Comparison of ENCODE assay signal across 33 cellular contexts in the genomic region with DNA sequence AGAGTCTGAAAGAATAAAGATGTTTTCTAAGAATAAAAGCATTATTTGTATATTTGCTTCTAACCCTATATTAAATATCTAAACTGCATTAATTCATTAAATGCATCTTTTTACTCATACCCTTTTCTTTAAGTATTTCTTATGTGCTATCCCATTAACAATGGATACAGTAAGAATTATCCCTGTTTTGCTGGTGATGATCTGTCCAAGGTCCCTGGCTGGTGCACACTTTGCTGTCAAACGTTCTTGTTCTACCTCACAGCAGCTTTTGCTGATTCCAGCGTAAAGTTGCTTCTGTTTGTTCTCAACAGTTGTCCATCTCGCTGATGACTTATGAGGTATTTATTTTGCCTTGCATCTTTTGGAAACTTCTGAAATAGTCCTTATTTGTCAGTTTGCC.
DNase-seq lines count a peak whose midpoint lies in the region; ATAC-seq and TF ChIP-seq lines count a peak whose summit lies in the region.
"Had no signal": no experiment of that assay in that cellular context is flagged by ENCODE, and none has a peak within 500 bp of the region (broad histone marks: within the 10 kb centered on the region; RNA-seq: fewer than 3 reads in every experiment).

No MANE protein-coding gene starts in this region.

- no peaks in the 10 kb centered on the region for H3K9me3 ChIP-seq in SK-N-SH
- no peaks in the 10 kb centered on the region for H3K9me3 ChIP-seq in HEK293 (ENCODE audit: control insufficient read depth, insufficient read depth, low read depth, low read length)
- H3K9me3 ChIP-seq in OCI-LY7 (ENCODE audit: low read length) = no peaks in the 10 kb centered on the region
- H3K9me3 ChIP-seq in heart left ventricle = no peaks in the 10 kb centered on the region
- no peaks in the 10 kb centered on the region for H3K9me3 ChIP-seq in A673 (ENCODE audit: low read depth, low read length, poor library complexity, severe bottlenecking)
- H3K9me3 ChIP-seq: A549; BE2C; BLaER1; BLaER1 treated with 17β-estradiol and CSF1 and Interleukin-3, amounts not matched to agents 10 nM and 100 nM; Caco-2 had no signal

- H3K27me3 ChIP-seq in SK-N-SH (ENCODE audit: insufficient read depth) (peaks cover 21% of the 10 kb centered on the region), heart left ventricle (peaks cover 0 to 30% (median 0%) of the 10 kb centered on the region in 9 donors), A673 (replicated peaks; ENCODE audit: insufficient read depth, low read depth, low read length, poor library complexity) (peaks cover 5% of the 10 kb centered on the region)
- H3K27me3 ChIP-seq: BLaER1 had no signal

- H2AFZ ChIP-seq in SK-N-SH (ENCODE audit: low read depth) (no peak overlapping the region), OCI-LY7 (ENCODE audit: low read length) (0 out of 2 replicates have a peak overlapping the region, but pooled peaks have one; percentile 27)

- no peaks in the 10 kb centered on the region for H3F3A ChIP-seq in SK-N-SH (replicated peaks; ENCODE audit: insufficient read depth)

- H3K4me3 ChIP-seq in SK-N-SH (ENCODE audit: low read depth in 2 of 2, low read length in 1 of 2) = no peak overlapping the region
- H3K4me3 ChIP-seq in HEK293 (ENCODE audit: low read depth, low read length) = no peak overlapping the region
- H3K4me3 ChIP-seq in OCI-LY7 (ENCODE audit: low read depth, low read length, poor library complexity, severe bottlenecking) = no peak overlapping the region
- H3K4me3 ChIP-seq in heart left ventricle = no peak overlapping the region
- no peak overlapping the region for H3K4me3 ChIP-seq in A673 (ENCODE audit: low read depth, low read length, poor library complexity, severe bottlenecking)
- H3K4me3 ChIP-seq: A549; BLaER1; BLaER1 treated with 17β-estradiol and CSF1 and Interleukin-3, amounts not matched to agents 10 nM and 100 nM had no signal

- no peak for TF ChIP-seq POLR2A in heart left ventricle (IDR thresholded peaks at IDR 0.05)

- no TSS peak for BruUV-seq in OCI-LY7 (replicated peaks; lab: Mats Ljungman, UMichigan)
- no TSS peak for BruUV-seq in A673 (replicated peaks; lab: Mats Ljungman, UMichigan)

- POLR2A ChIA-PET in SK-N-SH (lab: Yijun Ruan, JAX) (no interaction called here), HEK293 (lab: Yijun Ruan, JAX) (no interaction called here), OCI-LY7 (lab: Charles Lee) (no interaction called here), A673 (lab: Charles Lee; ENCODE audit: low non-redundant PET) (no interaction called here)

- WGBS in SK-N-SH (ENCODE audit: low lambda C conversion rate) = 53% methylated on average over 3 of the region's 3 CpGs
- WGBS in heart left ventricle, 4 donors = 79 to 87% (median 82%) methylated on average over 3 of the region's 3 CpGs

- H3K4me2 ChIP-seq in SK-N-SH (no peak overlapping the region), OCI-LY7 (ENCODE audit: low read length) (no peak overlapping the region)
- H3K4me2 ChIP-seq: A549; BLaER1; BLaER1 treated with 17β-estradiol and CSF1 and Interleukin-3, amounts not matched to agents 10 nM and 100 nM had no signal

- TF ChIP-seq CTCF in SK-N-SH (IDR thresholded peaks at IDR 0.05) = no peak
- no peak for TF ChIP-seq CTCF in HEK293 (tag by site-specific recombination; IDR thresholded peaks at IDR 0.05)
- TF ChIP-seq CTCF in OCI-LY7 (conservative IDR thresholded peaks at IDR 0.05; ENCODE audit: low read length) = no peak
- TF ChIP-seq CTCF in heart left ventricle (IDR thresholded peaks at IDR 0.05) = no peak
- TF ChIP-seq CTCF in A673 (conservative IDR thresholded peaks at IDR 0.05; ENCODE audit: low read depth, low read length) = no peak

- no peak for DNase-seq in SK-N-SH
- no peak for DNase-seq in OCI-LY7 (ENCODE audit: low spot score)
- DNase-seq in heart left ventricle = no peak
- no peak for DNase-seq in A673 (ENCODE audit: low spot score)
- DNase-seq: 8988T; ACHN; AML-193; BE2C; C1 segment of cervical spinal cord; Caco-2; Calu3; CD4-positive, alpha-beta memory T cell; CD4-positive, alpha-beta T cell; CD4-positive, CD25-positive, alpha-beta regulatory T cell; CD8-positive, alpha-beta memory T cell; CD8-positive, alpha-beta T cell; COR-L47; DMS 273 treated with DMSO at 0.1 percent for 48 hours; DMS153; DMS53; DMS79; DMS79 treated with DMSO at 0.1 percent for 48 hours; DND-41; EL had no signal

- H3K9me2 ChIP-seq in SK-N-SH = no peaks in the 10 kb centered on the region
- no peaks in the 10 kb centered on the region for H3K9me2 ChIP-seq in OCI-LY7 (ENCODE audit: insufficient read depth, low read length)

- TF ChIP-seq EP300 in SK-N-SH (IDR thresholded peaks at IDR 0.05; ENCODE audit: borderline replicate concordance in 1 of 2, low read depth in 1 of 2, low read length in 1 of 2) = no peak
- TF ChIP-seq EP300 in Ishikawa (IDR thresholded peaks at IDR 0.05; ENCODE audit: borderline replicate concordance) = no peak

- H3K27ac ChIP-seq in SK-N-SH (ENCODE audit: low read depth in 2 of 2, low read length in 1 of 2) (no peak overlapping the region), HEK293 (ENCODE audit: extremely low read depth, low read depth, low read length) (no peak overlapping the region), OCI-LY7 (ENCODE audit: low read depth, low read length, poor library complexity, severe bottlenecking) (no peak overlapping the region), heart left ventricle (no peak overlapping the region), A673 (ENCODE audit: low read depth, low read length, poor library complexity, severe bottlenecking) (no peak overlapping the region)
- H3K27ac ChIP-seq: 22Rv1; A549; BLaER1; BLaER1 treated with 17β-estradiol and CSF1 and Interleukin-3, amounts not matched to agents 10 nM and 100 nM; C4-2B had no signal

- TF ChIP-seq RAD21 in SK-N-SH (IDR thresholded peaks at IDR 0.05; ENCODE audit: low read length) = no peak
- TF ChIP-seq RAD21 in Ishikawa (IDR thresholded peaks at IDR 0.05; ENCODE audit: low read depth) = no peak

- H3K36me3 ChIP-seq in SK-N-SH (replicated peaks in 1 of 2; ENCODE audit: control insufficient read depth in 1 of 2, insufficient read depth in 2 of 2, low read length in 1 of 2) = no peaks in the 10 kb centered on the region
- no peaks in the 10 kb centered on the region for H3K36me3 ChIP-seq in HEK293 (ENCODE audit: control insufficient read depth in 2 of 2, insufficient read depth in 1 of 2, low read length in 2 of 2)
- H3K36me3 ChIP-seq in OCI-LY7 (ENCODE audit: insufficient read depth, low read length) = no peaks in the 10 kb centered on the region
- H3K36me3 ChIP-seq in heart left ventricle = no peaks in the 10 kb centered on the region
- H3K36me3 ChIP-seq in A673 (ENCODE audit: insufficient read depth, low read length, poor library complexity, severe bottlenecking) = no peaks in the 10 kb centered on the region
- H3K36me3 ChIP-seq: BE2C; BLaER1; BLaER1 treated with 17β-estradiol and CSF1 and Interleukin-3, amounts not matched to agents 10 nM and 100 nM had no signal

- H3K4me1 ChIP-seq in SK-N-SH (ENCODE audit: control insufficient read depth in 1 of 2, insufficient read depth in 2 of 2, low read depth in 1 of 2, low read length in 1 of 2) (no peaks in the 10 kb centered on the region; a peak in 1 of 4 replicates), HEK293 (ENCODE audit: control insufficient read depth, insufficient read depth, low read length) (peaks cover 4% of the 10 kb centered on the region; the same call in 1 of the 2 replicates), OCI-LY7 (ENCODE audit: insufficient read depth, low read length, poor library complexity, severe bottlenecking) (peaks cover 2% of the 10 kb centered on the region), heart left ventricle (no peaks in the 10 kb centered on the region), A673 (ENCODE audit: insufficient read depth, low read length, poor library complexity, severe bottlenecking) (no peaks in the 10 kb centered on the region)
- H3K4me1 ChIP-seq: A549, BE2C, BLaER1 had no signal

- ATAC-seq in SK-N-SH treated with all-trans-retinoic acid at 6 μM for 48 hours (no peak), heart left ventricle (no peak), HG03135 (IDR thresholded peaks at IDR 0.05; ENCODE audit: unreplicated experiment) (no peak)
- ATAC-seq: A549; CD8-positive, alpha-beta T cell had no signal

- no peak overlapping the region for H3K9ac ChIP-seq in SK-N-SH
- H3K9ac ChIP-seq: BLaER1; BLaER1 treated with 17β-estradiol and CSF1 and Interleukin-3, amounts not matched to agents 10 nM and 100 nM had no signal

- H3K79me2 ChIP-seq in SK-N-SH (ENCODE audit: insufficient read depth) = no peaks in the 10 kb centered on the region
- no peaks in the 10 kb centered on the region for H3K79me2 ChIP-seq in OCI-LY7 (ENCODE audit: insufficient read depth, low read depth, low read length)

- CTCF ChIA-PET in SK-N-SH (lab: Yijun Ruan, JAX) = interaction anchor here (1.8 to 2.2 kb wide), 3 partner anchors 10 to 1431 kb away, joined by 11 to 53 read pairs (median 19); no protein-coding TSS in a partner anchor
- CTCF ChIA-PET in HEK293 (lab: Yijun Ruan, JAX) = interaction anchor here (0.7 kb wide), 1 partner anchor 11 kb away, joined by 3 read pairs; no protein-coding TSS in a partner anchor
- CTCF ChIA-PET in OCI-LY7 (lab: Charles Lee; ENCODE audit: unreplicated experiment) = no interaction called here
- CTCF ChIA-PET in A673 (lab: Charles Lee) = interaction anchor here (0.7 kb wide), 1 partner anchor 252 kb away, joined by 3 read pairs; no protein-coding TSS in a partner anchor

- H4K20me1 ChIP-seq in SK-N-SH (ENCODE audit: insufficient read depth) (no peaks in the 10 kb centered on the region), OCI-LY7 (ENCODE audit: insufficient read depth, low read length) (no peaks in the 10 kb centered on the region)
- H4K20me1 ChIP-seq: BLaER1; BLaER1 treated with 17β-estradiol and CSF1 and Interleukin-3, amounts not matched to agents 10 nM and 100 nM had no signal

- intact Hi-C loops in OCI-LY7 (cut with micrococcal nuclease; ENCODE audit: unreplicated experiment) (loop anchor here (2.0 kb wide), 1 partner anchor 1430 kb away; no protein-coding TSS in a partner anchor), heart left ventricle (cut with DNase I) (no loop called here), A673 (cut with micrococcal nuclease; ENCODE audit: unreplicated experiment) (no loop called here)

TF ChIP-seq in SK-N-SH, 30 proteins besides CTCF, POLR2A, EP300 and RAD21 (continues in another document):
- TF ChIP-seq TCF12 (IDR thresholded peaks at IDR 0.05) = no peak

TF ChIP-seq in SK-N-SH treated with all-trans-retinoic acid at 6 μM for 48 hours, 23 proteins besides CTCF, POLR2A, EP300 and RAD21 (continues in another document):
- TF ChIP-seq CSDC2 (CRISPR knock-in tag; IDR thresholded peaks at IDR 0.05) (no peak), PPARA (CRISPR knock-in tag; IDR thresholded peaks at IDR 0.05; ENCODE audit: borderline replicate concordance) (no peak), OSR1 (CRISPR knock-in tag; IDR thresholded peaks at IDR 0.05) (no peak)
